Comparison of ENCODE assay signal across 1 cellular context in genomic region chr4:65023877-65024670, GRCh38.
TF ChIP-seq lines count a peak whose summit lies in the region.

No MANE protein-coding gene starts in this region.

TF ChIP-seq in WTC11, 78 proteins besides CTCF, POLR2A, EP300 and RAD21 (continued from another document):
- TF ChIP-seq, protein P1, sequence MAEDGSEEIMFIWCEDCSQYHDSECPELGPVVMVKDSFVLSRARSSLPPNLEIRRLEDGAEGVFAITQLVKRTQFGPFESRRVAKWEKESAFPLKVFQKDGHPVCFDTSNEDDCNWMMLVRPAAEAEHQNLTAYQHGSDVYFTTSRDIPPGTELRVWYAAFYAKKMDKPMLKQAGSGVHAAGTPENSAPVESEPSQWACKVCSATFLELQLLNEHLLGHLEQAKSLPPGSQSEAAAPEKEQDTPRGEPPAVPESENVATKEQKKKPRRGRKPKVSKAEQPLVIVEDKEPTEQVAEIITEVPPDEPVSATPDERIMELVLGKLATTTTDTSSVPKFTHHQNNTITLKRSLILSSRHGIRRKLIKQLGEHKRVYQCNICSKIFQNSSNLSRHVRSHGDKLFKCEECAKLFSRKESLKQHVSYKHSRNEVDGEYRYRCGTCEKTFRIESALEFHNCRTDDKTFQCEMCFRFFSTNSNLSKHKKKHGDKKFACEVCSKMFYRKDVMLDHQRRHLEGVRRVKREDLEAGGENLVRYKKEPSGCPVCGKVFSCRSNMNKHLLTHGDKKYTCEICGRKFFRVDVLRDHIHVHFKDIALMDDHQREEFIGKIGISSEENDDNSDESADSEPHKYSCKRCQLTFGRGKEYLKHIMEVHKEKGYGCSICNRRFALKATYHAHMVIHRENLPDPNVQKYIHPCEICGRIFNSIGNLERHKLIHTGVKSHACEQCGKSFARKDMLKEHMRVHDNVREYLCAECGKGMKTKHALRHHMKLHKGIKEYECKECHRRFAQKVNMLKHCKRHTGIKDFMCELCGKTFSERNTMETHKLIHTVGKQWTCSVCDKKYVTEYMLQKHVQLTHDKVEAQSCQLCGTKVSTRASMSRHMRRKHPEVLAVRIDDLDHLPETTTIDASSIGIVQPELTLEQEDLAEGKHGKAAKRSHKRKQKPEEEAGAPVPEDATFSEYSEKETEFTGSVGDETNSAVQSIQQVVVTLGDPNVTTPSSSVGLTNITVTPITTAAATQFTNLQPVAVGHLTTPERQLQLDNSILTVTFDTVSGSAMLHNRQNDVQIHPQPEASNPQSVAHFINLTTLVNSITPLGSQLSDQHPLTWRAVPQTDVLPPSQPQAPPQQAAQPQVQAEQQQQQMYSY (CRISPR knock-in tag; IDR thresholded peaks at IDR 0.05): no peak
- no peak for TF ChIP-seq EMX1 (CRISPR knock-in tag; IDR thresholded peaks at IDR 0.05)
- no peak for TF ChIP-seq CBFB (CRISPR knock-in tag; IDR thresholded peaks at IDR 0.05; ENCODE audit: low read depth)
- TF ChIP-seq HMGA2 (CRISPR knock-in tag; IDR thresholded peaks at IDR 0.05): no peak
- no peak for TF ChIP-seq ZNF532 (CRISPR knock-in tag; IDR thresholded peaks at IDR 0.05; ENCODE audit: borderline replicate concordance)
- TF ChIP-seq FOXP1 (CRISPR knock-in tag; IDR thresholded peaks at IDR 0.05; ENCODE audit: borderline replicate concordance): no peak
- TF ChIP-seq ELF4 (CRISPR knock-in tag; IDR thresholded peaks at IDR 0.05; ENCODE audit: low read depth): no peak
- no peak for TF ChIP-seq ZNF232 (CRISPR knock-in tag; IDR thresholded peaks at IDR 0.05)
- TF ChIP-seq ZNF423 (CRISPR knock-in tag; IDR thresholded peaks at IDR 0.05): no peak
- no peak for TF ChIP-seq NR3C1 (CRISPR knock-in tag; conservative IDR thresholded peaks at IDR 0.05; ENCODE audit: low read depth)
- TF ChIP-seq E2F5 (CRISPR knock-in tag; IDR thresholded peaks at IDR 0.05): no peak
- TF ChIP-seq NR1H2 (CRISPR knock-in tag; IDR thresholded peaks at IDR 0.05): no peak
- TF ChIP-seq, protein P2, sequence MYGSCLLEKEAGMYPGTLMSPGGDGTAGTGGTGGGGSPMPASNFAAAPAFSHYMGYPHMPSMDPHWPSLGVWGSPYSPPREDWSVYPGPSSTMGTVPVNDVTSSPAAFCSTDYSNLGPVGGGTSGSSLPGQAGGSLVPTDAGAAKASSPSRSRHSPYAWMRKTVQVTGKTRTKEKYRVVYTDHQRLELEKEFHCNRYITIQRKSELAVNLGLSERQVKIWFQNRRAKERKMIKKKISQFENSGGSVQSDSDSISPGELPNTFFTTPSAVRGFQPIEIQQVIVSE (CRISPR knock-in tag; IDR thresholded peaks at IDR 0.05; ENCODE audit: borderline replicate concordance): no peak
- no peak for TF ChIP-seq GTF2I (CRISPR knock-in tag; conservative IDR thresholded peaks at IDR 0.05)
- no peak for TF ChIP-seq PRRX2 (CRISPR knock-in tag; IDR thresholded peaks at IDR 0.05)
- TF ChIP-seq NFATC4 (CRISPR knock-in tag; IDR thresholded peaks at IDR 0.05): no peak
- no peak for TF ChIP-seq ZNF671 (CRISPR knock-in tag; IDR thresholded peaks at IDR 0.05)
